1 cellular context compared by ENCODE assay signal in the genomic region with DNA sequence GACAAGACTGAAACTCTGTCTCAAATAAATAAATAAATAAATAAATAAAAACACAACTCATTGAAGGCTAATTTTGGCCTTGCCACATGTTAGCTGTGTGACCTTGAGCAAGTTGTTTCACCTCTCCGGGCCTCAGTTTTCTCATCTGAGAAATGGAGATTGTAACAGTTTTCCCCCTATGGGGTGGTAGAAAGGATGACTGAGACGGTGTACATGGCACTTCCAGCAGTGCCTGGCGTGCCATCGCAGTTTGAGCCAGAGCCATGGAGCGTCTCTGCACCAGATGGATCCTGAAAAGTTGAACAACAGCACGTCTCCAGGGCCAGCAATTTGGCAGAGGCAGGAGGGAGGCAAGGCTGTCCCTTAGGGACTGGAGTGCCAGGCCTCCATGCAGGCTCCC.
TF ChIP-seq lines count a peak whose summit lies in the region.

No MANE protein-coding gene starts in this region.

TF ChIP-seq in K562, 482 proteins besides CTCF, POLR2A, EP300 and RAD21:
- TF ChIP-seq, protein P1, sequence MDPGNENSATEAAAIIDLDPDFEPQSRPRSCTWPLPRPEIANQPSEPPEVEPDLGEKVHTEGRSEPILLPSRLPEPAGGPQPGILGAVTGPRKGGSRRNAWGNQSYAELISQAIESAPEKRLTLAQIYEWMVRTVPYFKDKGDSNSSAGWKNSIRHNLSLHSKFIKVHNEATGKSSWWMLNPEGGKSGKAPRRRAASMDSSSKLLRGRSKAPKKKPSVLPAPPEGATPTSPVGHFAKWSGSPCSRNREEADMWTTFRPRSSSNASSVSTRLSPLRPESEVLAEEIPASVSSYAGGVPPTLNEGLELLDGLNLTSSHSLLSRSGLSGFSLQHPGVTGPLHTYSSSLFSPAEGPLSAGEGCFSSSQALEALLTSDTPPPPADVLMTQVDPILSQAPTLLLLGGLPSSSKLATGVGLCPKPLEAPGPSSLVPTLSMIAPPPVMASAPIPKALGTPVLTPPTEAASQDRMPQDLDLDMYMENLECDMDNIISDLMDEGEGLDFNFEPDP (CRISPR knock-in tag; IDR thresholded peaks at IDR 0.05): no peak
- TF ChIP-seq ZFP1 (CRISPR knock-in tag; IDR thresholded peaks at IDR 0.05): no peak
- TF ChIP-seq, protein P2, sequence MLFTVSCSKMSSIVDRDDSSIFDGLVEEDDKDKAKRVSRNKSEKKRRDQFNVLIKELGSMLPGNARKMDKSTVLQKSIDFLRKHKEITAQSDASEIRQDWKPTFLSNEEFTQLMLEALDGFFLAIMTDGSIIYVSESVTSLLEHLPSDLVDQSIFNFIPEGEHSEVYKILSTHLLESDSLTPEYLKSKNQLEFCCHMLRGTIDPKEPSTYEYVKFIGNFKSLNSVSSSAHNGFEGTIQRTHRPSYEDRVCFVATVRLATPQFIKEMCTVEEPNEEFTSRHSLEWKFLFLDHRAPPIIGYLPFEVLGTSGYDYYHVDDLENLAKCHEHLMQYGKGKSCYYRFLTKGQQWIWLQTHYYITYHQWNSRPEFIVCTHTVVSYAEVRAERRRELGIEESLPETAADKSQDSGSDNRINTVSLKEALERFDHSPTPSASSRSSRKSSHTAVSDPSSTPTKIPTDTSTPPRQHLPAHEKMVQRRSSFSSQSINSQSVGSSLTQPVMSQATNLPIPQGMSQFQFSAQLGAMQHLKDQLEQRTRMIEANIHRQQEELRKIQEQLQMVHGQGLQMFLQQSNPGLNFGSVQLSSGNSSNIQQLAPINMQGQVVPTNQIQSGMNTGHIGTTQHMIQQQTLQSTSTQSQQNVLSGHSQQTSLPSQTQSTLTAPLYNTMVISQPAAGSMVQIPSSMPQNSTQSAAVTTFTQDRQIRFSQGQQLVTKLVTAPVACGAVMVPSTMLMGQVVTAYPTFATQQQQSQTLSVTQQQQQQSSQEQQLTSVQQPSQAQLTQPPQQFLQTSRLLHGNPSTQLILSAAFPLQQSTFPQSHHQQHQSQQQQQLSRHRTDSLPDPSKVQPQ (CRISPR knock-in tag; IDR thresholded peaks at IDR 0.05; ENCODE audit: borderline replicate concordance): no peak
- TF ChIP-seq ADNP (tag; IDR thresholded peaks at IDR 0.05): peak; percentile 37; the same call in 1 of the 2 replicates
- TF ChIP-seq RFX7 (CRISPR knock-in tag; IDR thresholded peaks at IDR 0.05): no peak
- TF ChIP-seq, protein P3, sequence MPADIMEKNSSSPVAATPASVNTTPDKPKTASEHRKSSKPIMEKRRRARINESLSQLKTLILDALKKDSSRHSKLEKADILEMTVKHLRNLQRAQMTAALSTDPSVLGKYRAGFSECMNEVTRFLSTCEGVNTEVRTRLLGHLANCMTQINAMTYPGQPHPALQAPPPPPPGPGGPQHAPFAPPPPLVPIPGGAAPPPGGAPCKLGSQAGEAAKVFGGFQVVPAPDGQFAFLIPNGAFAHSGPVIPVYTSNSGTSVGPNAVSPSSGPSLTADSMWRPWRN (IDR thresholded peaks at IDR 0.05; ENCODE audit: low read depth): no peak
- TF ChIP-seq E2F8 (IDR thresholded peaks at IDR 0.05; ENCODE audit: low read depth, partially characterized antibody): no peak
- no peak for TF ChIP-seq ZNF263 (CRISPR knock-in tag; IDR thresholded peaks at IDR 0.05; ENCODE audit: borderline replicate concordance)
- no peak for TF ChIP-seq ZBTB43 (CRISPR knock-in tag; IDR thresholded peaks at IDR 0.05)
- peak; percentile 67; the same call in 1 of the 2 replicates for TF ChIP-seq ESRRA (IDR thresholded peaks at IDR 0.05; ENCODE audit: borderline replicate concordance, low read depth)
- TF ChIP-seq MYBL2 (IDR thresholded peaks at IDR 0.05; ENCODE audit: low read depth): no peak
- no peak for TF ChIP-seq MYBL2 (CRISPR knock-in tag; IDR thresholded peaks at IDR 0.05; ENCODE audit: borderline replicate concordance)
